11 cellular contexts compared by ENCODE assay signal in genomic region chr17:77810536-77810935, GRCh38.
DNase-seq lines count a peak whose midpoint lies in the region; ATAC-seq, FAIRE-seq and TF ChIP-seq lines count a peak whose summit lies in the region.
"Had no signal": no experiment of that assay in that cellular context is flagged by ENCODE, and none has a peak within 500 bp of the region (broad histone marks: within the 10 kb centered on the region; RNA-seq: fewer than 3 reads in every experiment).

No MANE protein-coding gene starts in this region.

- H3K4me1 ChIP-seq in A549 (peaks cover 5% of the 10 kb centered on the region; the same call in 1 of the 3 replicates), mesenchymal stem cell (ENCODE audit: control insufficient read depth, insufficient read depth, low read depth, low read length) (no peaks in the 10 kb centered on the region)

- H3K9ac ChIP-seq in mesenchymal stem cell (ENCODE audit: low read length): peak overlapping the region; percentile 34

- no peak overlapping the region for H3K4me3 ChIP-seq in A549
- H3K4me3 ChIP-seq in mesenchymal stem cell (ENCODE audit: insufficient read depth in 1 of 2, low read depth in 1 of 2, low read length in 2 of 2): peak overlapping the region in 1 of 2 experiments; percentile 11

- no peak overlapping the region for H4K91ac ChIP-seq in mesenchymal stem cell (ENCODE audit: low read length)

- H3K36me3 Mint-ChIP-seq in activated CD8-positive, alpha-beta memory T cell treated with anti-CD3 and anti-CD28 coated beads, Interleukin-2, amount 10 ng/mL, durations not matched to agents 7 days and 5 days: no peaks in the 10 kb centered on the region
- H3K36me3 Mint-ChIP-seq: naive thymus-derived CD8-positive, alpha-beta T cell had no signal

- no peak overlapping the region for H3K14ac ChIP-seq in mesenchymal stem cell (ENCODE audit: low read length in 2 of 2)

- no peak for FAIRE-seq in A549 (lab: Jason Lieb, UNC)

- H3K36me3 ChIP-seq in mesenchymal stem cell (ENCODE audit: control insufficient read depth in 1 of 2, insufficient read depth in 2 of 2, low read depth in 1 of 2, low read length in 2 of 2): no peaks in the 10 kb centered on the region

- no peak for TF ChIP-seq EP300 in A549 (IDR thresholded peaks at IDR 0.05)

- no peak for TF ChIP-seq POLR2A in A549 (IDR thresholded peaks at IDR 0.05; ENCODE audit: low read length)

- WGBS in A549 (ENCODE audit: missing lambda C conversion rate): 33% methylated on average over 1 of the region's 1 CpG
- 38% methylated on average over 1 of the region's 1 CpG for WGBS in mesenchymal stem cell

- POLR2A ChIA-PET in A549 (lab: Yijun Ruan, JAX): no interaction called here

- peaks cover 2% of the 10 kb centered on the region for H3K27me3 Mint-ChIP-seq in activated CD8-positive, alpha-beta memory T cell treated with anti-CD3 and anti-CD28 coated beads, Interleukin-2, amount 10 ng/mL, durations not matched to agents 7 days and 5 days
- H3K27me3 Mint-ChIP-seq: naive thymus-derived CD8-positive, alpha-beta T cell had no signal

- H2BK5ac ChIP-seq in mesenchymal stem cell (ENCODE audit: low read depth, low read length, poor library complexity, severe bottlenecking): no peak overlapping the region

- DNase-seq in A549 (ENCODE audit: low read depth in 1 of 2, low spot score in 1 of 2) (no peak), M059J (ENCODE audit: low read depth) (peak; percentile 61), epidermal melanocyte (ENCODE audit: insufficient read length, low spot score) (peak; percentile 49), mesenchymal stem cell (peak; percentile 39)
- DNase-seq in activated CD8-positive, alpha-beta memory T cell treated with anti-CD3 and anti-CD28 coated beads, Interleukin-2, amount 10 ng/mL, durations not matched to agents 7 days and 5 days: no peak
- DNase-seq: AML-193; GF-D8; naive thymus-derived CD8-positive, alpha-beta T cell had no signal

- no peak overlapping the region for H4K8ac ChIP-seq in mesenchymal stem cell (ENCODE audit: low read length)

- no peak overlapping the region for H2AFZ ChIP-seq in mesenchymal stem cell (ENCODE audit: low read depth, low read length)

- H3K23ac ChIP-seq in mesenchymal stem cell (ENCODE audit: low read length in 2 of 2): no peak overlapping the region

- no peak overlapping the region for H3K4me2 ChIP-seq in A549
- H3K4me2 ChIP-seq in mesenchymal stem cell (ENCODE audit: low read length, poor library complexity, severe bottlenecking): no peak overlapping the region

- no peak overlapping the region for H3K27ac ChIP-seq in A549
- no peak overlapping the region for H3K27ac ChIP-seq in mesenchymal stem cell (ENCODE audit: low read length, poor library complexity, severe bottlenecking)

- no peak overlapping the region for H3K27ac Mint-ChIP-seq in activated CD8-positive, alpha-beta memory T cell treated with anti-CD3 and anti-CD28 coated beads, Interleukin-2, amount 10 ng/mL, durations not matched to agents 7 days and 5 days
- H3K27ac Mint-ChIP-seq: naive thymus-derived CD8-positive, alpha-beta T cell had no signal

- no peak for TF ChIP-seq RAD21 in A549 (conservative IDR thresholded peaks at IDR 0.05 in 1 of 2, IDR thresholded peaks at IDR 0.05 in 1 of 2)

- no peak overlapping the region for H3K18ac ChIP-seq in mesenchymal stem cell (ENCODE audit: low read depth in 1 of 2, low read length in 2 of 2)

- TF ChIP-seq CTCF in A549 (IDR thresholded peaks at IDR 0.05): no peak

- peaks cover 9 to 19% of the 10 kb centered on the region in 2 experiments for H3K27me3 ChIP-seq in mesenchymal stem cell (ENCODE audit: control insufficient read depth in 1 of 2, insufficient read depth in 1 of 2, low read length in 2 of 2)

- H3K4me3 Mint-ChIP-seq in activated CD8-positive, alpha-beta memory T cell treated with anti-CD3 and anti-CD28 coated beads, Interleukin-2, amount 10 ng/mL, durations not matched to agents 7 days and 5 days: no peak overlapping the region
- H3K4me3 Mint-ChIP-seq: naive thymus-derived CD8-positive, alpha-beta T cell had no signal

- no peaks in the 10 kb centered on the region for H3K9me3 Mint-ChIP-seq in activated CD8-positive, alpha-beta memory T cell treated with anti-CD3 and anti-CD28 coated beads, Interleukin-2, amount 10 ng/mL, durations not matched to agents 7 days and 5 days (ENCODE audit: low read depth)
- H3K9me3 Mint-ChIP-seq: naive thymus-derived CD8-positive, alpha-beta T cell had no signal

- H3K9me3 ChIP-seq in A549 (no peaks in the 10 kb centered on the region), mesenchymal stem cell (ENCODE audit: control insufficient read depth, low read length) (no peaks in the 10 kb centered on the region)

- H2BK120ac ChIP-seq in mesenchymal stem cell (ENCODE audit: low read depth, low read length): no peak overlapping the region

- H3K79me1 ChIP-seq in mesenchymal stem cell (replicated peaks; ENCODE audit: low read length, poor library complexity, severe bottlenecking): no peaks in the 10 kb centered on the region

- ATAC-seq in A549: peak; percentile 6 to 34; a peak in 2 of 6 replicates
- no peak for ATAC-seq in activated CD8-positive, alpha-beta memory T cell treated with anti-CD3 and anti-CD28 coated beads, Interleukin-2, amount 10 ng/mL, durations not matched to agents 7 days and 5 days
- no peak for ATAC-seq in HG02588 (IDR thresholded peaks at IDR 0.05; ENCODE audit: unreplicated experiment)
- ATAC-seq in HG03520 (IDR thresholded peaks at IDR 0.05; ENCODE audit: unreplicated experiment): no peak
- no peak for ATAC-seq in HG03097 (IDR thresholded peaks at IDR 0.05; ENCODE audit: low FRiP score, unreplicated experiment)
- ATAC-seq: naive thymus-derived CD8-positive, alpha-beta T cell had no signal

- H3K4me1 Mint-ChIP-seq in activated CD8-positive, alpha-beta memory T cell treated with anti-CD3 and anti-CD28 coated beads, Interleukin-2, amount 10 ng/mL, durations not matched to agents 7 days and 5 days: no peaks in the 10 kb centered on the region

- CTCF ChIA-PET in A549 (lab: Yijun Ruan, JAX): interaction anchor here (0.6 to 0.9 kb wide), 3 partner anchors 69 to 268 kb away, joined by 3 read pairs; no protein-coding TSS in a partner anchor
- CTCF ChIA-PET in activated CD8-positive, alpha-beta memory T cell treated with anti-CD3 and anti-CD28 coated beads, Interleukin-2, amount 10 ng/mL, durations not matched to agents 7 days and 5 days (lab: Charles Lee): no interaction called here

- no peak overlapping the region for H2BK12ac ChIP-seq in mesenchymal stem cell (ENCODE audit: low read length in 2 of 2)

- no peak overlapping the region for H3K4ac ChIP-seq in mesenchymal stem cell (ENCODE audit: low read depth in 1 of 2, low read length in 2 of 2)

- H2AK5ac ChIP-seq in mesenchymal stem cell (ENCODE audit: low read length, severe bottlenecking): no peak overlapping the region

- no peak overlapping the region for H2BK15ac ChIP-seq in mesenchymal stem cell (ENCODE audit: low read depth, poor library complexity, severe bottlenecking)

TF ChIP-seq in A549, 52 proteins besides CTCF, POLR2A, EP300 and RAD21:
- no peak for TF ChIP-seq PBX3 (IDR thresholded peaks at IDR 0.05)
- TF ChIP-seq CBX8 (IDR thresholded peaks at IDR 0.05): no peak
- no peak for TF ChIP-seq HES2 (IDR thresholded peaks at IDR 0.05)
- no peak for TF ChIP-seq NR3C1 (IDR thresholded peaks at IDR 0.05)
- TF ChIP-seq GATA3 (IDR thresholded peaks at IDR 0.05; ENCODE audit: borderline replicate concordance): no peak
- TF ChIP-seq HOXA7 (CRISPR knock-in tag; IDR thresholded peaks at IDR 0.05): no peak
- no peak for TF ChIP-seq E2F6 (IDR thresholded peaks at IDR 0.05; ENCODE audit: borderline replicate concordance, low read depth)
- TF ChIP-seq RARB (CRISPR knock-in tag; IDR thresholded peaks at IDR 0.05): no peak
- TF ChIP-seq PHF8 (IDR thresholded peaks at IDR 0.05; ENCODE audit: borderline replicate concordance, low read depth): no peak
- TF ChIP-seq MYC (IDR thresholded peaks at IDR 0.05; ENCODE audit: borderline replicate concordance, low read length): no peak
- no peak for TF ChIP-seq FOXS1 (CRISPR knock-in tag; IDR thresholded peaks at IDR 0.05)
- no peak for TF ChIP-seq TFCP2L1 (CRISPR knock-in tag; IDR thresholded peaks at IDR 0.05)
- no peak for TF ChIP-seq NPAS2 (CRISPR knock-in tag; IDR thresholded peaks at IDR 0.05; ENCODE audit: borderline replicate concordance)

Comparison
In these comparisons a context has a peak if more than half of its experiments do, and no peak if none do; other contexts are left out.
1. ATAC-seq: peak in A549 (2 of 2); none in activated CD8-positive, alpha-beta memory T cell treated with anti-CD3 and anti-CD28 coated beads, Interleukin-2, amount 10 ng/mL, durations not matched to agents 7 days and 5 days (single experiment), HG02588 (single experiment), HG03520 (single experiment) and HG03097 (single experiment).
2. DNase-seq: peak in M059J (single experiment), epidermal melanocyte (single experiment) and mesenchymal stem cell (single experiment); none in A549 (0 of 2) and activated CD8-positive, alpha-beta memory T cell treated with anti-CD3 and anti-CD28 coated beads, Interleukin-2, amount 10 ng/mL, durations not matched to agents 7 days and 5 days (single experiment).